Comparison of ENCODE assay signal across 22 cellular contexts in genomic region chr5:126512451-126512850, GRCh38.
"Had no signal": no experiment of that assay in that cellular context is flagged by ENCODE, and none has a peak within 500 bp of the region (broad histone marks: within the 10 kb centered on the region; RNA-seq: fewer than 3 reads in every experiment).

No MANE protein-coding gene starts in this region.

- H3K36me3 ChIP-seq: ascending aorta, gastrocnemius medialis, heart left ventricle, lower lobe of right lung, transverse colon had no signal

- H3K27me3 ChIP-seq: ascending aorta, gastrocnemius medialis, heart left ventricle, transverse colon had no signal

- H3K4me1 ChIP-seq: psoas muscle had no signal

- ATAC-seq: activated CD8-positive, alpha-beta memory T cell treated with anti-CD3 and anti-CD28 coated beads, Interleukin-2, amount 10 ng/mL, durations not matched to agents 7 days and 5 days; activated naive CD8-positive, alpha-beta T cell treated with anti-CD3 and anti-CD28 coated beads, Interleukin-2, amount 50 U/mL, for 24 hours; gastrocnemius medialis; heart left ventricle; left cardiac atrium; lower lobe of right lung; psoas muscle; stimulated activated memory B cell treated with anti-CD40 and anti-IgM and Interleukin-4, amounts not matched to agents 10 μg/mL and 1 μg/mL and 100 μg/mL, for 72 hours; T-cell had no signal

- DNase-seq: activated B cell treated with CpG ODN at 0.5 μM for 24 hours; activated CD4-positive, alpha-beta memory T cell treated with anti-CD3 and anti-CD28 coated beads, Interleukin-2, amount 10 ng/mL, durations not matched to agents 7 days and 5 days; activated CD4-positive, alpha-beta T cell treated with anti-CD3 and anti-CD28 coated beads for 48 hours; activated CD8-positive, alpha-beta memory T cell treated with anti-CD3 and anti-CD28 coated beads, Interleukin-2, amount 10 ng/mL, durations not matched to agents 7 days and 5 days; activated naive CD4-positive, alpha-beta T cell treated with anti-CD3 and anti-CD28 coated beads, Interleukin-2, amount 10 ng/mL, durations not matched to agents 7 days and 5 days; activated naive CD8-positive, alpha-beta T cell treated with anti-CD3 and anti-CD28 coated beads, Interleukin-2, amount 50 U/mL, for 24 hours; erythroblast; gastrocnemius medialis; heart left ventricle; left cardiac atrium; lower lobe of right lung; occipital lobe; psoas muscle; stimulated activated CD4-positive, alpha-beta T cell treated with anti-CD3 and anti-CD28 coated beads, Interleukin-4, amount 100 ng/mL, for 4 hours; T-cell; transverse colon had no signal

- H3K36me3 Mint-ChIP-seq: activated CD8-positive, alpha-beta memory T cell treated with anti-CD3 and anti-CD28 coated beads, Interleukin-2, amount 10 ng/mL, durations not matched to agents 7 days and 5 days; activated naive CD4-positive, alpha-beta T cell treated with anti-CD3 and anti-CD28 coated beads, Interleukin-2, amount 10 ng/mL, durations not matched to agents 7 days and 5 days; stimulated activated memory B cell treated with anti-CD40 and anti-IgM and Interleukin-4, amounts not matched to agents 10 μg/mL and 1 μg/mL and 100 μg/mL, for 72 hours; T-cell had no signal

- H3K27ac ChIP-seq: ascending aorta, coronary artery, psoas muscle had no signal

- FAIRE-seq: endometrium had no signal

- H3K4me3 Mint-ChIP-seq: activated B cell treated with CpG ODN at 0.5 μM for 24 hours; activated CD4-positive, alpha-beta memory T cell treated with anti-CD3 and anti-CD28 coated beads, Interleukin-2, amount 10 ng/mL, durations not matched to agents 7 days and 5 days; activated CD8-positive, alpha-beta memory T cell treated with anti-CD3 and anti-CD28 coated beads, Interleukin-2, amount 10 ng/mL, durations not matched to agents 7 days and 5 days; activated naive CD4-positive, alpha-beta T cell treated with anti-CD3 and anti-CD28 coated beads, Interleukin-2, amount 10 ng/mL, durations not matched to agents 7 days and 5 days; activated naive CD8-positive, alpha-beta T cell treated with anti-CD3 and anti-CD28 coated beads, Interleukin-2, amount 50 U/mL, for 24 hours; nephron; stimulated activated memory B cell treated with anti-CD40 and anti-IgM and Interleukin-4, amounts not matched to agents 10 μg/mL and 1 μg/mL and 100 μg/mL, for 72 hours; T-cell had no signal

- H3K27me3 Mint-ChIP-seq: activated B cell treated with CpG ODN at 0.5 μM for 24 hours; activated CD4-positive, alpha-beta memory T cell treated with anti-CD3 and anti-CD28 coated beads, Interleukin-2, amount 10 ng/mL, durations not matched to agents 7 days and 5 days; activated CD8-positive, alpha-beta memory T cell treated with anti-CD3 and anti-CD28 coated beads, Interleukin-2, amount 10 ng/mL, durations not matched to agents 7 days and 5 days; activated naive CD4-positive, alpha-beta T cell treated with anti-CD3 and anti-CD28 coated beads, Interleukin-2, amount 10 ng/mL, durations not matched to agents 7 days and 5 days; activated naive CD8-positive, alpha-beta T cell treated with anti-CD3 and anti-CD28 coated beads, Interleukin-2, amount 50 U/mL, for 24 hours; stimulated activated memory B cell treated with anti-CD40 and anti-IgM and Interleukin-4, amounts not matched to agents 10 μg/mL and 1 μg/mL and 100 μg/mL, for 72 hours; T-cell had no signal

- H3K9me3 Mint-ChIP-seq: activated B cell treated with CpG ODN at 0.5 μM for 24 hours; activated naive CD4-positive, alpha-beta T cell treated with anti-CD3 and anti-CD28 coated beads, Interleukin-2, amount 10 ng/mL, durations not matched to agents 7 days and 5 days; activated naive CD8-positive, alpha-beta T cell treated with anti-CD3 and anti-CD28 coated beads, Interleukin-2, amount 50 U/mL, for 24 hours; nephron; stimulated activated memory B cell treated with anti-CD40 and anti-IgM and Interleukin-4, amounts not matched to agents 10 μg/mL and 1 μg/mL and 100 μg/mL, for 72 hours; T-cell had no signal

- H3K4me3 ChIP-seq: ascending aorta, coronary artery, gastrocnemius medialis, heart left ventricle, lower lobe of right lung, psoas muscle, transverse colon had no signal

- H3K27ac Mint-ChIP-seq: activated B cell treated with CpG ODN at 0.5 μM for 24 hours; activated CD4-positive, alpha-beta memory T cell treated with anti-CD3 and anti-CD28 coated beads, Interleukin-2, amount 10 ng/mL, durations not matched to agents 7 days and 5 days; activated CD8-positive, alpha-beta memory T cell treated with anti-CD3 and anti-CD28 coated beads, Interleukin-2, amount 10 ng/mL, durations not matched to agents 7 days and 5 days; activated naive CD4-positive, alpha-beta T cell treated with anti-CD3 and anti-CD28 coated beads, Interleukin-2, amount 10 ng/mL, durations not matched to agents 7 days and 5 days; activated naive CD8-positive, alpha-beta T cell treated with anti-CD3 and anti-CD28 coated beads, Interleukin-2, amount 50 U/mL, for 24 hours; activated T-helper 2 cell treated with anti-CD3 and anti-CD28 coated beads, Interferon-gamma antibody, Interleukin-2, Interleukin-4, amounts not matched to agents 10 μg/mL and 5 μg/mL and 100 μg/mL, durations not matched to agents 14 hours and 24 hours and 36 hours; nephron; stimulated activated memory B cell treated with anti-CD40 and anti-IgM and Interleukin-4, amounts not matched to agents 10 μg/mL and 1 μg/mL and 100 μg/mL, for 72 hours had no signal

- H3K9me3 ChIP-seq: ascending aorta, gastrocnemius medialis, heart left ventricle, lower lobe of right lung, psoas muscle, transverse colon had no signal
